Comparison of ENCODE assay signal across 1 cellular context in genomic region chr19:40570313-40571004, GRCh38.
TF ChIP-seq lines count a peak whose summit lies in the region.

No MANE protein-coding gene starts in this region.

TF ChIP-seq in HepG2, 621 proteins besides CTCF, POLR2A, EP300 and RAD21 (continued from another document):
- TF ChIP-seq ZNF777 (CRISPR knock-in tag; IDR thresholded peaks at IDR 0.05): peak; percentile 80
- peak; percentile 81; the same call in 1 of the 2 replicates for TF ChIP-seq ZMYM4 (CRISPR knock-in tag; IDR thresholded peaks at IDR 0.05)
- TF ChIP-seq TFDP1 (CRISPR knock-in tag; IDR thresholded peaks at IDR 0.05; ENCODE audit: borderline replicate concordance): peak; percentile 60; the same call in 1 of the 2 replicates
- TF ChIP-seq ZFX (CRISPR knock-in tag; IDR thresholded peaks at IDR 0.05; ENCODE audit: low read depth): no peak; the same call in 1 of the 2 replicates
- TF ChIP-seq MEF2D (CRISPR knock-in tag; IDR thresholded peaks at IDR 0.05): no peak
- no peak for TF ChIP-seq ZFP36L1 (CRISPR knock-in tag; IDR thresholded peaks at IDR 0.05)
TF ChIP-seq in HepG2: peak in this region for 34.
